ENCODE assay signal across 24 cellular contexts in the genomic region with DNA sequence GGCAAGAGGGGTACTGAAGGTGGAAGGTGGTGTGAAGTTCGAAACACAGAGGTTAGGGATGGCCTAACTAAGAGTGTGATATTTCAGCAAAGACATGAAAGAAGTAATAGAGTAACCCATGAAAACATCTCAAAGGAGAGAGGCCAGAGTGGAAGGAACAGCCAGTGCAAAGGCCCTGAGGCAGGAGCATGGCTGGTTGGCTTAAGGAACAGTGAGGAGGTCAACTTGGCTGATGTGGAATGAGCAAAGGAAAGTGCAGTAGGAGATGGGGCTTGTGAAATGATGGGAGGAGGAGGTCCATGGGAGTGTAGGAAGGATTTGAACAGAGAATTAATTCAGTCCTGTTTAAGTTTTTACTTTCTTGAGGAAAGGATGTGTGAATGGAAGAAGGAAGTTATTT.
"Had no signal": no experiment of that assay in that cellular context is flagged by ENCODE, and none has a peak within 500 bp of the region (broad histone marks: within the 10 kb centered on the region; RNA-seq: fewer than 3 reads in every experiment).

No MANE protein-coding gene starts in this region.

- H3K9me3 ChIP-seq: left ventricle myocardium inferior, ovary, right atrium auricular region, right lobe of liver, tibial nerve, uterus had no signal

- DNase-seq: hypothalamus; immature natural killer cell; islet precursor cell; left ventricle myocardium inferior; naive thymus-derived CD8-positive, alpha-beta T cell; ovary; right lobe of liver; stimulated activated CD4-positive, alpha-beta T cell treated with anti-CD3 and anti-CD28 coated beads, Interleukin-1b, Interleukin-23, amount 100 ng/mL, for 48 hours; stimulated activated CD4-positive, alpha-beta T cell treated with anti-CD3 and anti-CD28 coated beads, Interleukin-2, amount 100 ng/mL, for 48 hours; stimulated activated CD4-positive, alpha-beta T cell treated with anti-CD3 and anti-CD28 coated beads, Interleukin-4, amount 100 ng/mL, for 4 hours; stimulated activated CD8-positive, alpha-beta memory T cell treated with anti-CD3 and anti-CD28 coated beads, Interleukin-4, amount 100 ng/mL, for 48 hours; stimulated activated naive CD4-positive, alpha-beta T cell treated with Interleukin-2 at 50 U/mL for 16 hours; stimulated activated naive CD8-positive, alpha-beta T cell treated with anti-CD3 and anti-CD28 coated beads, Interleukin-15, amount 100 ng/mL, for 72 hours; substantia nigra; uterus had no signal

- H3K36me3 ChIP-seq: left ventricle myocardium inferior, ovary, right atrium auricular region, right lobe of liver, tibial nerve, uterus had no signal

- H3K27ac ChIP-seq: left ventricle myocardium inferior, ovary, right atrium auricular region, right lobe of liver, tibial nerve, uterus had no signal

- H3K4me3 ChIP-seq: left ventricle myocardium inferior, lung, ovary, right atrium auricular region, right lobe of liver, smooth muscle cell, tibial nerve, uterus had no signal

- H3K27ac Mint-ChIP-seq: immature natural killer cell; naive thymus-derived CD8-positive, alpha-beta T cell; nephron; stimulated activated memory B cell treated with anti-CD40 and anti-IgM and Interleukin-4, amounts not matched to agents 10 μg/mL and 1 μg/mL and 100 μg/mL, for 72 hours; type B pancreatic cell had no signal

- H3K9me3 Mint-ChIP-seq: immature natural killer cell, nephron, type B pancreatic cell had no signal

- ATAC-seq: naive thymus-derived CD8-positive, alpha-beta T cell; right lobe of liver; stimulated activated memory B cell treated with anti-CD40 and anti-IgM and Interleukin-4, amounts not matched to agents 10 μg/mL and 1 μg/mL and 100 μg/mL, for 72 hours; stimulated activated naive CD8-positive, alpha-beta T cell treated with anti-CD3 and anti-CD28 coated beads, Interleukin-15, amount 100 ng/mL, for 72 hours had no signal

- H3K4me1 Mint-ChIP-seq: immature natural killer cell; naive thymus-derived CD8-positive, alpha-beta T cell; nephron; stimulated activated naive CD8-positive, alpha-beta T cell treated with anti-CD3 and anti-CD28 coated beads, Interleukin-15, amount 100 ng/mL, for 72 hours had no signal

- H3K27me3 ChIP-seq: ovary, right atrium auricular region, right lobe of liver, tibial nerve, uterus had no signal

- H3K36me3 Mint-ChIP-seq: immature natural killer cell; memory B cell; naive thymus-derived CD8-positive, alpha-beta T cell; stimulated activated memory B cell treated with anti-CD40 and anti-IgM and Interleukin-4, amounts not matched to agents 10 μg/mL and 1 μg/mL and 100 μg/mL, for 72 hours; type B pancreatic cell had no signal

- H3K4me3 Mint-ChIP-seq: immature natural killer cell; memory B cell; naive thymus-derived CD8-positive, alpha-beta T cell; nephron; stimulated activated memory B cell treated with anti-CD40 and anti-IgM and Interleukin-4, amounts not matched to agents 10 μg/mL and 1 μg/mL and 100 μg/mL, for 72 hours; stimulated activated naive CD8-positive, alpha-beta T cell treated with anti-CD3 and anti-CD28 coated beads, Interleukin-15, amount 100 ng/mL, for 72 hours; type B pancreatic cell had no signal

- H3K4me2 ChIP-seq: smooth muscle cell had no signal

- H3K27me3 Mint-ChIP-seq: memory B cell; progenitor cell of endocrine pancreas; stimulated activated memory B cell treated with anti-CD40 and anti-IgM and Interleukin-4, amounts not matched to agents 10 μg/mL and 1 μg/mL and 100 μg/mL, for 72 hours; stimulated activated naive CD8-positive, alpha-beta T cell treated with anti-CD3 and anti-CD28 coated beads, Interleukin-15, amount 100 ng/mL, for 72 hours; type B pancreatic cell had no signal

- H3K4me1 ChIP-seq: uterus had no signal
